Comparison of ENCODE assay signal across 8 cellular contexts in the genomic region with DNA sequence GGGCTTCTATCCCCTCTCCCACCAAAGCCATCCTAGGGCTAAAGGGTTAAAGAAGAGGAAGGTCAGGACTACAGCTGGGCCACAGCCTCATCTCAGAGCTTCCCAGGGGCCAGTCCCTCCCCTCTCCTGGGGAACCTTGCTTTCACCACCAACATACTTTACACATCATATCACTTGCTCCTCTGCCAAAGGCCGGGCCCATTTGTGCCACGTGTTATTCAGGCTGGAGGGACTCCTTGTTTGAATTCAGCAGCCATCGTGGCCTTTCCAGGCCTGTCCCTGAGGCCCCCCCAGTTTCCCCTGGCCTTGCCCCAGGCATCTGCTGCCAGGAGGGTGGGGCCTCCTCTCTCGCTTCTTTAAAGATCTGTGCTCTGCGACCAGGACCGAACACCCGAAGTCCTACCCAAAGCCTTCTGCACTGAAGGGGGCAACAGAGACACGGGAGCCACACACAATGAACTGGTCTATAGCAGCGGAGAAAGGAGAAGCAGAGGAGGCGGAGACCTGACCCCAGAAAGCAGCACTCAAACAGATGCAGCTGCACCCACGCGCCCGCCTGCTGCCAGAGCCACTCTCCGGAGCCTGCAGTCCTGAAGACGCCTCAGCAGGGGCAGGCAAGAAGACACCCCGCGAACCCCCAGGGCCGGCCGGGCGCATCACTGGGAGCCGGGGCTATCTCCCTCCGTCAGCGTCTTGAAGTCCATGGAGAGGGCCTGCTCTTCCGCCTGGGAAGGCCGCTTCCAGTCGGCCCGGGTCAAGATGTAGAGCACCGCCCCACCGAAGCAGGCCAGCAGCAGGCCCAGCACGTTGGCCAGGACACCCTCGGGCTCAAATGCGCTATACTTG. TPM values are rescaled to one million over a fixed set of nuclear protein-coding genes. Genes with fewer than 3 reads are reported as not detected.
DNase-seq lines count a peak whose midpoint lies in the region; ATAC-seq and FAIRE-seq lines count a peak whose summit lies in the region.

No MANE protein-coding gene starts in this region.

- FAIRE-seq in HTR-8/SVneo (lab: Jason Lieb, UNC), result peak; percentile 70

- peak overlapping the region; percentile 59 for H3K4me3 ChIP-seq in adipocyte (ENCODE audit: low read length)
- H3K4me3 ChIP-seq in right cardiac atrium (ENCODE audit: low read length), result no peak overlapping the region
- peak overlapping the region in 3 of 5 donors; percentile 3 to 30 (median 4) for H3K4me3 ChIP-seq in subcutaneous abdominal adipose tissue (ENCODE audit: low read depth in 1 of 5, low read length in 5 of 5)

- intact Hi-C loops in right cardiac atrium (cut with DNase I), result no loop called here

- H3K27me3 ChIP-seq in adipocyte (replicated peaks; ENCODE audit: control insufficient read depth, insufficient read depth, low read length) (no peaks in the 10 kb centered on the region), right cardiac atrium (ENCODE audit: control insufficient read depth, insufficient read depth) (no peaks in the 10 kb centered on the region), subcutaneous abdominal adipose tissue (ENCODE audit: control insufficient read depth in 5 of 5, insufficient read depth in 4 of 5, low read length in 5 of 5) (no peaks in the 10 kb centered on the region)

- H3K9ac ChIP-seq in adipocyte (ENCODE audit: low read length), result peak overlapping the region; percentile 83
- peak overlapping the region in 2 of 5 donors; percentile 18 to 56 for H3K9ac ChIP-seq in subcutaneous abdominal adipose tissue (ENCODE audit: low read length in 5 of 5)

- peak; percentile 79 for DNase-seq in HTR-8/SVneo (ENCODE audit: insufficient read length, low spot score)
- peak; percentile 85 for DNase-seq in adipocyte (ENCODE audit: low read depth)
- DNase-seq in right cardiac atrium, result peak; percentile 92 to 96 (median 94)
- no peak for DNase-seq in D341Med (ENCODE audit: low spot score)

- H3K36me3 ChIP-seq in adipocyte (ENCODE audit: control insufficient read depth, insufficient read depth, low read length, severe bottlenecking), result peaks cover 3% of the 10 kb centered on the region
- peaks cover 0 to 11% (median 0%) of the 10 kb centered on the region in 5 donors for H3K36me3 ChIP-seq in subcutaneous abdominal adipose tissue (ENCODE audit: control insufficient read depth in 5 of 5, insufficient read depth in 5 of 5, low read length in 5 of 5)

- peak; percentile 86 to 89 for ATAC-seq in right cardiac atrium
- no peak for ATAC-seq in GM18867 (IDR thresholded peaks at IDR 0.05; ENCODE audit: unreplicated experiment)
- ATAC-seq in GM21619 (IDR thresholded peaks at IDR 0.05; ENCODE audit: unreplicated experiment), result no peak
- ATAC-seq in HG03159 (IDR thresholded peaks at IDR 0.05; ENCODE audit: unreplicated experiment), result no peak

- H3K4me1 ChIP-seq in adipocyte (ENCODE audit: control insufficient read depth, insufficient read depth, low read length) (peaks cover 60% of the 10 kb centered on the region), right cardiac atrium (ENCODE audit: control insufficient read depth, insufficient read depth, low read length) (peaks cover 31% of the 10 kb centered on the region), subcutaneous abdominal adipose tissue (ENCODE audit: control insufficient read depth in 5 of 5, insufficient read depth in 5 of 5, low read length in 5 of 5) (peaks cover 13 to 57% (median 48%) of the 10 kb centered on the region in 5 donors)

- H3K27ac ChIP-seq in right cardiac atrium (ENCODE audit: low read length), result peak overlapping the region; percentile 58
- peak overlapping the region; percentile 76 for H3K27ac ChIP-seq in subcutaneous abdominal adipose tissue (ENCODE audit: low read depth, low read length)

- H3K9me3 ChIP-seq in adipocyte (ENCODE audit: control insufficient read depth, low read length) (no peaks in the 10 kb centered on the region), right cardiac atrium (ENCODE audit: control insufficient read depth, low read length) (no peaks in the 10 kb centered on the region), subcutaneous abdominal adipose tissue (ENCODE audit: control insufficient read depth in 5 of 5, low read length in 5 of 5) (no peaks in the 10 kb centered on the region)

- 34% methylated on average over 32 of the region's 32 CpGs for WGBS in right cardiac atrium

RNA-seq across cellular contexts. Expression of a gene that starts 12.1 kb away (rescaled TPM):
- 10 to 100 TPM; 19.2 to 26.5 (median 24.0) TPM for total RNA-seq in right cardiac atrium
- 20.2 TPM for polyA plus RNA-seq in right cardiac atrium

RNA-seq across cellular contexts. Expression of a gene that starts 42.9 kb away (rescaled TPM):
- 10 to 100 TPM in 1 of 4 donors, 1 to 10 TPM in 3; 4.0 to 10.1 (median 6.7) TPM for total RNA-seq in right cardiac atrium
- 5.1 TPM for polyA plus RNA-seq in right cardiac atrium

Comparison
In these comparisons a context has a peak if more than half of its experiments do, and no peak if none do; other contexts are left out.
1. ATAC-seq: peak in right cardiac atrium (2 of 2); none in GM18867 (single experiment), GM21619 (single experiment) and HG03159 (single experiment).